ENCODE assay signal across 8 cellular contexts in the genomic region with DNA sequence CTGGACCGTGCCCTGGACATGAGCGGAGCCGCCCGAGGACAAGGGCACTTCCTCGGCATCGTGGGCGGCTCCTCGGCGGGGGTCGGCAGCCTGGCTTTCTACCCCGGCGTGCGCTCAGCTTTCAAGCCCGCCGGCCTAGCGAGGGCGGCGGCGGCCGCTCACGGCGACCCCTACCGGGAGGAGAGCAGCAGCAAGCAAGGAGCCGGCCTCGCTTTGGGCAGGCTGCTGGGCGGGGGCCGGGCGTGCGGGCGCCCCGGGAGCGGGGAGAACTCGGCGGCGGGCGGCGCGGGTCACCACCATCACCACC. TPM values are rescaled to one million over a fixed set of nuclear protein-coding genes. Genes with fewer than 3 reads are reported as not detected.
DNase-seq lines count a peak whose midpoint lies in the region; ATAC-seq and TF ChIP-seq lines count a peak whose summit lies in the region.

No MANE protein-coding gene starts in this region.

- peaks cover 4 to 15% of the 10 kb centered on the region in 2 donors for H3K36me3 Mint-ChIP-seq in activated naive CD4-positive, alpha-beta T cell treated with anti-CD3 and anti-CD28 coated beads, Interleukin-2, amount 50 U/mL, for 72 hours

- no peak for DNase-seq in activated CD4-positive, CD25-positive, alpha-beta regulatory T cell treated with anti-CD3 and anti-CD28 coated beads, Interleukin-2, amount 50 U/mL, for 72 hours
- DNase-seq in LNCaP clone FGC (ENCODE audit: low read depth) (no peak), iPS-NIHi11 (ENCODE audit: low spot score) (peak; percentile 85), midbrain (lab: John Stamatoyannopoulos, UW) (no peak)
- DNase-seq in activated naive CD4-positive, alpha-beta T cell treated with anti-CD3 and anti-CD28 coated beads, Interleukin-2, amount 50 U/mL, for 72 hours (ENCODE audit: low spot score in 2 of 2): peak in 1 of 2 donors; percentile 59
- peak; percentile 34 for DNase-seq in stimulated activated naive CD4-positive, alpha-beta T cell treated with Interleukin-2 at 50 U/mL for 16 hours (lab: John Stamatoyannopoulos, UW)

- H3K9me3 Mint-ChIP-seq in activated naive CD4-positive, alpha-beta T cell treated with anti-CD3 and anti-CD28 coated beads, Interleukin-2, amount 50 U/mL, for 72 hours: peaks cover 3 to 9% of the 10 kb centered on the region in 2 donors

- no peak overlapping the region for H3K4me3 ChIP-seq in LNCaP clone FGC (ENCODE audit: low read depth, low read length)

- H3K27ac Mint-ChIP-seq in activated naive CD4-positive, alpha-beta T cell treated with anti-CD3 and anti-CD28 coated beads, Interleukin-2, amount 50 U/mL, for 72 hours: no peak overlapping the region

- ATAC-seq in activated CD4-positive, CD25-positive, alpha-beta regulatory T cell treated with anti-CD3 and anti-CD28 coated beads, Interleukin-2, amount 50 U/mL, for 24 hours: peak; percentile 50 to 51
- peak; percentile 66 for ATAC-seq in GM21825 (IDR thresholded peaks at IDR 0.05; ENCODE audit: unreplicated experiment)
- ATAC-seq in activated naive CD4-positive, alpha-beta T cell treated with anti-CD3 and anti-CD28 coated beads, Interleukin-2, amount 50 U/mL, for 72 hours: peak; percentile 67 to 75

- peak; percentile 52 for TF ChIP-seq CTCF in LNCaP clone FGC (IDR thresholded peaks at IDR 0.05; ENCODE audit: control insufficient read depth, extremely low read depth, insufficient read depth)

RNA-seq across cellular contexts. Expression of gene PRDM13, which starts 6.7 kb away (rescaled TPM):
- not detected for total RNA-seq in activated naive CD4-positive, alpha-beta T cell treated with anti-CD3 and anti-CD28 coated beads, Interleukin-2, amount 50 U/mL, for 72 hours

RNA-seq across cellular contexts. Expression of gene CCNC, which starts 44.9 kb away (rescaled TPM):
- total RNA-seq in activated naive CD4-positive, alpha-beta T cell treated with anti-CD3 and anti-CD28 coated beads, Interleukin-2, amount 50 U/mL, for 72 hours: 10 to 100 TPM; 35.2 to 63.6 TPM

Comparison
In these comparisons a context has a peak if more than half of its experiments do, and no peak if none do; other contexts are left out.
1. DNase-seq: peak in iPS-NIHi11 (single experiment) and stimulated activated naive CD4-positive, alpha-beta T cell treated with Interleukin-2 at 50 U/mL for 16 hours (single experiment); none in activated CD4-positive, CD25-positive, alpha-beta regulatory T cell treated with anti-CD3 and anti-CD28 coated beads, Interleukin-2, amount 50 U/mL, for 72 hours (single experiment), LNCaP clone FGC (single experiment) and midbrain (single experiment).
2. Peak in every context shown above with its lines, with median percentiles within 50 percentile points of each other: ATAC-seq.